Comparison of ENCODE assay signal across 2 cellular contexts in the genomic region with DNA sequence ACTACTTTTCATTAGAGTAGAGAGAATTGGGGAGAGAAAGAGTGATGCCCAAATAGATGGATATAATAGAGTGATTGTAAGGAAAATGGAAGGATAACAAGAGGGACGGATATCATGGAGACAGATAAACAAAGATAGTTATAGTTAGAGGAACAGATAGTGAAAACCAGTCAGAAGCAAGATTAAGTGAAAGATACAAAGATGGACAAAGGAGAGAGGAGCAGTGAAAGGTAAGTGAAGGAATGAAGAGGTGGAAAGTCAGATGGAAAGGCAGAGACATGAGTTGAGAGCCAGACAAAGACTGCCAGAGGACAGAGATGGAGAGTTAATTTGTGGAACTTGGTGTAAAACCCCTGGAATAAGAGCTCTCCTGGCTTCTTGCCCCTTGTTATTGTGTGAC.
A peak's percentile ranks its signal among the peaks of the same experiment; 100 is the strongest.
TF ChIP-seq lines count a peak whose summit lies in the region.

No MANE protein-coding gene starts in this region.

TF ChIP-seq in HEK293, 187 proteins besides CTCF, POLR2A, EP300 and RAD21:
- TF ChIP-seq ZNF366 (tag by site-specific recombination; conservative IDR thresholded peaks at IDR 0.05) (0 out of 2 replicates have a peak, but pooled peaks have one; percentile 24), ZNF221 (tag by site-specific recombination; IDR thresholded peaks at IDR 0.05; ENCODE audit: borderline replicate concordance) (no peak), PRDM1 (tag by site-specific recombination; IDR thresholded peaks at IDR 0.05) (peak; percentile 94), ZFP41 (tag by site-specific recombination; IDR thresholded peaks at IDR 0.05; ENCODE audit: borderline replicate concordance) (no peak)

TF ChIP-seq in H1, 55 proteins besides CTCF, POLR2A, EP300 and RAD21:
- TF ChIP-seq TAF7 (optimal IDR thresholded peaks at IDR 0.05; ENCODE audit: borderline replicate concordance, low read depth, low read length) = no peak
- 0 out of 2 replicates have a peak, but pooled peaks have one; percentile 19 for TF ChIP-seq SUZ12 (IDR thresholded peaks at IDR 0.05; ENCODE audit: low read length)
